In genomic region chr11:68842427-68843051, GRCh38 we compare ENCODE assay signal across 1 cellular context.
TF ChIP-seq lines count a peak whose summit lies in the region.

No MANE protein-coding gene starts in this region.

TF ChIP-seq in HCT116, 20 proteins besides CTCF, POLR2A, EP300 and RAD21 (continued from another document):
- TF ChIP-seq FOSL1 (IDR thresholded peaks at IDR 0.05; ENCODE audit: low read depth) (no peak), MAX (IDR thresholded peaks at IDR 0.05) (no peak), CEBPB (IDR thresholded peaks at IDR 0.05; ENCODE audit: low read depth) (no peak), ZFX (IDR thresholded peaks at IDR 0.05) (no peak)
